16 cellular contexts compared by ENCODE assay signal in the genomic region with DNA sequence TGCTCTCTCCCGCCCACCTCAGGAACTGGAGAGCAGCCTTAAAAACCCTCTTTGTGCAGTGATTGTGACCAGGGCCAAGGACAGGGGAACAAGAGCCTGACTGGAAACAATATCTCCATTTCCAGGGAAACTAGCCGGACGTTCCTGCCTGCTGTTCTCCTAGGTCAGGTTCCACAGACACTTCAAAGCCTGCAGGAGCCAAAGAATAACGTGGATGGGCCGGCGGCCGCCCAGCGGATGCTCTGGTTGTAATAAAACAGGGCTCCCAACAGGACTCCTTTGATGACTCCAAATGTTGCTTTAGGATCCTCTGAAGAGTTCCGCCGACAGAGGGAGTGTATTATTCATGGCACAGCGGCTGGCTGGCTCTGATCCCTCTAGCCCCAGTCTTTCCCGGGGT.
A peak's percentile ranks its signal among the peaks of the same experiment; 100 is the strongest.
DNase-seq lines count a peak whose midpoint lies in the region; ATAC-seq and TF ChIP-seq lines count a peak whose summit lies in the region.
"Had no signal": no experiment of that assay in that cellular context is flagged by ENCODE, and none has a peak within 500 bp of the region (broad histone marks: within the 10 kb centered on the region; RNA-seq: fewer than 3 reads in every experiment).

No MANE protein-coding gene starts in this region.

- RAD21 ChIA-PET in HCT116 (lab: Charles Lee; ENCODE audit: low non-redundant PET in 1 of 2, low total read pairs in 2 of 2, uncharacterized antibody in 2 of 2, unreplicated experiment in 2 of 2) = no interaction called here

- H3F3A ChIP-seq in neural progenitor cell (ENCODE audit: low read depth) = peaks cover 32% of the 10 kb centered on the region

- TF ChIP-seq POLR2A in HCT116 (IDR thresholded peaks at IDR 0.05; ENCODE audit: borderline replicate concordance, extremely low read depth, insufficient read depth, insufficient read length) = no peak

- H3K36me3 Mint-ChIP-seq in endodermal cell (ENCODE audit: low read depth) = peaks cover 39% of the 10 kb centered on the region
- peaks cover 11% of the 10 kb centered on the region for H3K36me3 Mint-ChIP-seq in neural progenitor cell
- H3K36me3 Mint-ChIP-seq: activated naive CD8-positive, alpha-beta T cell treated with anti-CD3 and anti-CD28 coated beads for 36 hours had no signal

- H3K4me1 ChIP-seq in HCT116 (ENCODE audit: control insufficient read depth in 1 of 2, insufficient read depth in 2 of 2, low read length in 2 of 2) (no peaks in the 10 kb centered on the region), endodermal cell (ENCODE audit: control insufficient read depth, insufficient read depth, low read length) (peaks cover 33% of the 10 kb centered on the region), neural progenitor cell (peaks cover 41% of the 10 kb centered on the region)

- peak; percentile 20; the same call in 1 of the 2 replicates for TF ChIP-seq CTCF in AG04450 (IDR thresholded peaks at IDR 0.05; ENCODE audit: low read depth, low read length)
- no peak for TF ChIP-seq CTCF in HCT116 (IDR thresholded peaks at IDR 0.05 in 2 of 3, conservative IDR thresholded peaks at IDR 0.05 in 1 of 3; ENCODE audit: borderline replicate concordance in 1 of 3, insufficient read depth in 1 of 3, low read depth in 2 of 3, low read length in 2 of 3)
- TF ChIP-seq CTCF in endodermal cell (conservative IDR thresholded peaks at IDR 0.05) = peak; percentile 46
- TF ChIP-seq CTCF in neural progenitor cell (IDR thresholded peaks at IDR 0.05) = peak; percentile 52

- H3K4me3 Mint-ChIP-seq in endodermal cell (no peak overlapping the region), neural progenitor cell (peak overlapping the region; percentile 55)
- H3K4me3 Mint-ChIP-seq: activated naive CD8-positive, alpha-beta T cell treated with anti-CD3 and anti-CD28 coated beads for 36 hours; activated T-cell treated with anti-CD3 and anti-CD28 coated beads, Interleukin-2, amount 50 U/mL, for 24 hours; B cell; T-helper 2 cell treated with Interferon-gamma antibody and Interleukin-4, amounts not matched to agents 5 μg/mL and 100 μg/mL, for 36 hours had no signal

- intact Hi-C loops in HCT116 (cut with micrococcal nuclease) = no loop called here

- no peaks in the 10 kb centered on the region for H3K79me2 ChIP-seq in HCT116 (ENCODE audit: insufficient read depth, low read length)
- no peaks in the 10 kb centered on the region for H3K79me2 ChIP-seq in neural progenitor cell (ENCODE audit: low read depth)

- H3K27ac Mint-ChIP-seq in endodermal cell (no peak overlapping the region), neural progenitor cell (peak overlapping the region; percentile 81)
- H3K27ac Mint-ChIP-seq: activated naive CD8-positive, alpha-beta T cell treated with anti-CD3 and anti-CD28 coated beads for 36 hours; activated T-cell treated with anti-CD3 and anti-CD28 coated beads, Interleukin-2, amount 50 U/mL, for 24 hours; B cell; T-helper 2 cell treated with Interferon-gamma antibody and Interleukin-4, amounts not matched to agents 5 μg/mL and 100 μg/mL, for 36 hours had no signal

- H3K9me2 ChIP-seq in HCT116 (ENCODE audit: insufficient read depth) = no peaks in the 10 kb centered on the region

- H3K27me3 ChIP-seq in AG04450 (ENCODE audit: control insufficient read depth, insufficient read depth, low read length) (no peaks in the 10 kb centered on the region), HCT116 (ENCODE audit: insufficient read depth, low read length) (peaks cover 22% of the 10 kb centered on the region; the same call in 1 of the 2 replicates), endodermal cell (ENCODE audit: control insufficient read depth, insufficient read depth, low read length, poor library complexity, severe bottlenecking) (no peaks in the 10 kb centered on the region), neural progenitor cell (peaks cover 6% of the 10 kb centered on the region)

- H3K4me3 ChIP-seq in AG04450 (ENCODE audit: low read depth, low read length) (no peak overlapping the region), HCT116 (replicated peaks in 1 of 2; ENCODE audit: low read depth in 1 of 2, low read length in 2 of 2) (no peak overlapping the region), endodermal cell (ENCODE audit: low read length) (no peak overlapping the region), neural progenitor cell (no peak overlapping the region)

- ATAC-seq in HCT116 (no peak), GM18870 (IDR thresholded peaks at IDR 0.05; ENCODE audit: unreplicated experiment) (no peak), HG03457 (IDR thresholded peaks at IDR 0.05; ENCODE audit: unreplicated experiment) (no peak)

- H4K20me1 ChIP-seq in HCT116 (ENCODE audit: insufficient read depth) = no peaks in the 10 kb centered on the region
- no peaks in the 10 kb centered on the region for H4K20me1 ChIP-seq in neural progenitor cell (ENCODE audit: low read depth)

- no peak for TF ChIP-seq RAD21 in HCT116 (IDR thresholded peaks at IDR 0.05; ENCODE audit: low read depth)

- no TSS peak for BruUV-seq in HCT116 (replicated peaks; lab: Mats Ljungman, UMichigan)

- H3K9me3 Mint-ChIP-seq in endodermal cell (no peaks in the 10 kb centered on the region), neural progenitor cell (no peaks in the 10 kb centered on the region)
- H3K9me3 Mint-ChIP-seq: activated naive CD8-positive, alpha-beta T cell treated with anti-CD3 and anti-CD28 coated beads for 36 hours; activated T-cell treated with anti-CD3 and anti-CD28 coated beads, Interleukin-2, amount 50 U/mL, for 24 hours; T-helper 2 cell treated with Interferon-gamma antibody and Interleukin-4, amounts not matched to agents 5 μg/mL and 100 μg/mL, for 36 hours had no signal

- H3K4me2 ChIP-seq in HCT116 (ENCODE audit: low read length) (no peak overlapping the region), neural progenitor cell (peak overlapping the region; percentile 50)

- H3K27me3 Mint-ChIP-seq in endodermal cell (ENCODE audit: insufficient read depth) (no peaks in the 10 kb centered on the region), neural progenitor cell (ENCODE audit: insufficient read depth, low read depth) (peaks cover 9% of the 10 kb centered on the region)
- H3K27me3 Mint-ChIP-seq: activated naive CD8-positive, alpha-beta T cell treated with anti-CD3 and anti-CD28 coated beads for 36 hours; activated T-cell treated with anti-CD3 and anti-CD28 coated beads, Interleukin-2, amount 50 U/mL, for 24 hours had no signal

- H3K27ac ChIP-seq in AG04450 (ENCODE audit: low read depth, low read length) = no peak overlapping the region
- no peak overlapping the region for H3K27ac ChIP-seq in HCT116 (ENCODE audit: low read depth, low read length)
- H3K27ac ChIP-seq in endodermal cell (ENCODE audit: low read depth, low read length) = peak overlapping the region; percentile 4
- H3K27ac ChIP-seq in neural progenitor cell = no peak overlapping the region

- H3K36me3 ChIP-seq in HCT116 (ENCODE audit: control insufficient read depth in 1 of 2, insufficient read depth in 2 of 2, low read length in 2 of 2) (no peaks in the 10 kb centered on the region), endodermal cell (ENCODE audit: control insufficient read depth, insufficient read depth, low read length) (peaks cover 90% of the 10 kb centered on the region), neural progenitor cell (no peaks in the 10 kb centered on the region)

- DNase-seq in AG04450 (ENCODE audit: low read depth, low spot score) (no peak), HCT116 (ENCODE audit: low read depth, low spot score) (no peak), endodermal cell (peak; percentile 75), neural progenitor cell (ENCODE audit: low spot score) (peak; percentile 75), retina (no peak), NCI-H2081 treated with DMSO at 0.1 percent for 48 hours (lab: John Stamatoyannopoulos, UW) (no peak)
- DNase-seq: activated CD4-positive, alpha-beta T cell treated with anti-CD3 and anti-CD28 coated beads for 48 hours; activated naive CD8-positive, alpha-beta T cell treated with anti-CD3 and anti-CD28 coated beads for 36 hours; activated T-cell treated with anti-CD3 and anti-CD28 coated beads, Interleukin-2, amount 50 U/mL, for 24 hours; central memory CD4-positive, alpha-beta T cell; SHP77; stimulated activated CD4-positive, alpha-beta T cell treated with anti-CD3 and anti-CD28 coated beads, Interleukin-1b, Interleukin-23, amount 100 ng/mL, for 48 hours had no signal

- no peaks in the 10 kb centered on the region for H3K9me3 ChIP-seq in AG04450 (ENCODE audit: control insufficient read depth, insufficient read depth, low read length)
- no peaks in the 10 kb centered on the region for H3K9me3 ChIP-seq in HCT116 (ENCODE audit: control insufficient read depth in 1 of 2, insufficient read depth in 1 of 2, low read depth in 1 of 2, low read length in 2 of 2)
- no peaks in the 10 kb centered on the region for H3K9me3 ChIP-seq in endodermal cell (ENCODE audit: control insufficient read depth, low read length)
- no peaks in the 10 kb centered on the region for H3K9me3 ChIP-seq in neural progenitor cell (ENCODE audit: low read depth)

- CTCF ChIA-PET in AG04450 (lab: Charles Lee) = interaction anchor here (2.9 to 3.6 kb wide), 2 partner anchors 12 to 60 kb away, joined by 9 to 15 read pairs; no protein-coding TSS in a partner anchor
- CTCF ChIA-PET in HCT116 (lab: Charles Lee) = no interaction called here

- H2AFZ ChIP-seq in HCT116 (ENCODE audit: low read depth, low read length, poor library complexity, severe bottlenecking) = no peak overlapping the region
- H2AFZ ChIP-seq in neural progenitor cell (replicated peaks) = no peak overlapping the region

- H3K9ac ChIP-seq in HCT116 (ENCODE audit: low read length) (no peak overlapping the region), endodermal cell (ENCODE audit: extremely low read depth, low read length, poor library complexity, severe bottlenecking) (no peak overlapping the region), neural progenitor cell (no peak overlapping the region)

- 51 to 73% methylated on average over 12 of the region's 12 CpGs for WGBS in endodermal cell (ENCODE audit: insufficient coverage in 1 of 2, insufficient read length in 1 of 2), 2 experiments

- H3K4me1 Mint-ChIP-seq in endodermal cell (peaks cover 52% of the 10 kb centered on the region), neural progenitor cell (peaks cover 92% of the 10 kb centered on the region)

- POLR2A ChIA-PET in AG04450 (lab: Yijun Ruan, JAX) = no interaction called here
- POLR2A ChIA-PET in HCT116 (lab: Charles Lee) = no interaction called here

TF ChIP-seq in HCT116, 20 proteins besides CTCF, POLR2A, EP300 and RAD21:
- TF ChIP-seq TCF7L2 (IDR thresholded peaks at IDR 0.05; ENCODE audit: borderline replicate concordance, extremely low read depth, insufficient read depth, insufficient read length) = peak; percentile 61
- TF ChIP-seq, protein P1, sequence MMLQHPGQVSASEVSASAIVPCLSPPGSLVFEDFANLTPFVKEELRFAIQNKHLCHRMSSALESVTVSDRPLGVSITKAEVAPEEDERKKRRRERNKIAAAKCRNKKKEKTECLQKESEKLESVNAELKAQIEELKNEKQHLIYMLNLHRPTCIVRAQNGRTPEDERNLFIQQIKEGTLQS (IDR thresholded peaks at IDR 0.05) = no peak
- no peak for TF ChIP-seq ZNF274 (IDR thresholded peaks at IDR 0.05; ENCODE audit: low read depth, low read length)

Comparison
In these comparisons a context has a peak if more than half of its experiments do, and no peak if none do; other contexts are left out.
1. DNase-seq: peak in endodermal cell (single experiment) and neural progenitor cell (single experiment); none in AG04450 (single experiment), HCT116 (single experiment), retina (single experiment) and NCI-H2081 treated with DMSO at 0.1 percent for 48 hours (single experiment).
2. CTCF ChIP-seq: peak in AG04450 (single experiment), endodermal cell (single experiment) and neural progenitor cell (single experiment); none in HCT116 (0 of 3).